Comparison of ENCODE assay signal across 8 cellular contexts in the genomic region with DNA sequence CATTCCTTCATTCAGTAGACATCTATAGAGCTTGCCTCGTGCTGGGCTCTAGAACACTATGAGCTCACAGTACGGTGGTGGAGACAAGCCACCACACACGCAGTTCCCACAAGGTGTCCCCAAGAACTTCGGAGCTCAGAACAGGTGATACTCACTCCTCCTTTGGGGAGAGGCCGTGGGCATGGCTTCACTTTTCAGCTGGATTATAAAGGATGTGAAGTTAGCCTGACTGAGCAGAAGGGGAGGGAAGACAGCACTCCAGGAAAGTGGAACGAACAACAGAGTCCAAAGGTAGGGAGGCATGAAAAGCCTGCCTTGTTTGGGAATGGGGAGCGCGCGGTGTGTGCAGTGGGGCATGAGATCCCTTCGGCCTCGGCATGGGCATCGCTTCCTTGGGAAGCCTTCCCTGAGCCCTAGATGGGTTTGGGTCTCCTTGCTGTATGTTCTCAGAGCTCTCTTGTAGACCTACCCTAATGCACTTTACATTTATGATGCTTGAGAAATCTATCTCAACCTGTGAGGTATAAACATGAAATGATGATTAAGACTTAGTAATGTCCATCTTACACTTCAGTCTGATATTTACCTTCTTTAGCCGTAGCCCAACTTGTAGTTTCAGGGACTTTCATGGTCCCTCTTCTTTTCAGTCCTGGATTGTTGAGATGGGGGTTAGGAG. TPM values are rescaled to one million over a fixed set of nuclear protein-coding genes. Genes with fewer than 3 reads are reported as not detected.
DNase-seq lines count a peak whose midpoint lies in the region; TF ChIP-seq lines count a peak whose summit lies in the region.

No MANE protein-coding gene starts in this region.

- peak overlapping the region; percentile 87 to 95 for H3K27ac ChIP-seq in uterus

- DNase-seq in SHP77 (lab: John Stamatoyannopoulos, UW) (peak; percentile 25 to 49), SHP77 treated with DMSO at 0.1 percent for 48 hours (lab: John Stamatoyannopoulos, UW) (no peak), HFF-Myc (ENCODE audit: extremely low read depth, low read depth) (no peak), NCI-H526 treated with DMSO at 0.1 percent for 48 hours (lab: John Stamatoyannopoulos, UW) (peak; percentile 76), choroid plexus epithelial cell (ENCODE audit: low read depth) (no peak), mesothelial cell of epicardium (ENCODE audit: low spot score in 2 of 2, unreplicated experiment in 2 of 2) (peak in 1 of 2 experiments; percentile 50), uterus (peak; percentile 41 to 47), KG1 (lab: John Stamatoyannopoulos, UW) (no peak)

- H3K27me3 ChIP-seq in uterus = no peaks in the 10 kb centered on the region

- intact Hi-C loops in uterus (cut with DNase I; ENCODE audit: low total_unique reads) = no loop called here

- H3K27ac Mint-ChIP-seq in mesothelial cell of epicardium = peak overlapping the region; percentile 99

- H3K4me3 ChIP-seq in HFF-Myc (replicated peaks; ENCODE audit: low read depth, low read length) = peak overlapping the region; percentile 96
- peak overlapping the region; percentile 59 for H3K4me3 ChIP-seq in choroid plexus epithelial cell (ENCODE audit: low read depth, low read length)
- peak overlapping the region; percentile 83 to 98 for H3K4me3 ChIP-seq in uterus

- H3K36me3 ChIP-seq in uterus = no peaks in the 10 kb centered on the region

- no peaks in the 10 kb centered on the region for H3K9me3 ChIP-seq in uterus

- H3K9me3 Mint-ChIP-seq in mesothelial cell of epicardium = no peaks in the 10 kb centered on the region

- no peak for TF ChIP-seq CTCF in HFF-Myc (IDR thresholded peaks at IDR 0.05; ENCODE audit: low read depth, low read length, missing control alignments)
- TF ChIP-seq CTCF in choroid plexus epithelial cell (conservative IDR thresholded peaks at IDR 0.05; ENCODE audit: low read depth, low read length) = no peak
- TF ChIP-seq CTCF in mesothelial cell of epicardium (IDR thresholded peaks at IDR 0.05; ENCODE audit: unreplicated experiment) = no peak
- TF ChIP-seq CTCF in uterus (IDR thresholded peaks at IDR 0.05) = no peak

- H3K4me1 ChIP-seq in uterus = no peaks in the 10 kb centered on the region

- H3K4me1 Mint-ChIP-seq in mesothelial cell of epicardium = peaks cover 32% of the 10 kb centered on the region

- no peaks in the 10 kb centered on the region for H3K36me3 Mint-ChIP-seq in mesothelial cell of epicardium

- no peaks in the 10 kb centered on the region for H3K27me3 Mint-ChIP-seq in mesothelial cell of epicardium (ENCODE audit: low read depth)

- H3K4me3 Mint-ChIP-seq in mesothelial cell of epicardium = peak overlapping the region; percentile 98

- TF ChIP-seq POLR2A in uterus (IDR thresholded peaks at IDR 0.05) = no peak

RNA-seq across cellular contexts. Expression of a gene that starts 0.9 kb away (rescaled TPM):
- total RNA-seq in mesothelial cell of epicardium (162 to 168 TPM (median 165 TPM) in 3 replicates), uterus (100 to 1,000 TPM in 3 of 4 donors, 10 to 100 TPM in 1; 63.5 to 181 (median 156) TPM)

RNA-seq across cellular contexts. Expression of a gene that starts 24.5 kb away (rescaled TPM):
- total RNA-seq in mesothelial cell of epicardium (6.5 to 6.9 TPM (median 6.8 TPM) in 3 replicates), uterus (1 to 10 TPM in 2 of 4 donors, under 1 TPM in 1, not detected in 1; 0.29 to 8.6 (median 4.1) TPM)

RNA-seq across cellular contexts. Expression of a gene that starts 35.9 kb away (rescaled TPM):
- total RNA-seq in mesothelial cell of epicardium = 42.4 to 45.6 TPM (median 45.2 TPM) in 3 replicates
- 100 to 1,000 TPM in 1 of 4 donors, 10 to 100 TPM in 3; 11.0 to 122 (median 38.0) TPM for total RNA-seq in uterus

RNA-seq across cellular contexts. Expression of a gene that starts 43.2 kb away (rescaled TPM):
- total RNA-seq in mesothelial cell of epicardium (not detected in 3 replicates), uterus (not detected)

Comparison
In these comparisons a context has a peak if more than half of its experiments do, and no peak if none do; other contexts are left out.
1. DNase-seq: peak in SHP77 (2 of 2), NCI-H526 treated with DMSO at 0.1 percent for 48 hours (single experiment) and uterus (2 of 2); none in SHP77 treated with DMSO at 0.1 percent for 48 hours (single experiment), HFF-Myc (single experiment), choroid plexus epithelial cell (single experiment) and KG1 (single experiment).
2. Peak in every context shown above with its lines, with median percentiles within 50 percentile points of each other: H3K4me3 ChIP-seq.